9 cellular contexts compared by ENCODE assay signal in genomic region chr6:87929843-87930288, GRCh38.
DNase-seq lines count a peak whose midpoint lies in the region; ATAC-seq, FAIRE-seq and TF ChIP-seq lines count a peak whose summit lies in the region.
"Had no signal": no experiment of that assay in that cellular context is flagged by ENCODE, and none has a peak within 500 bp of the region (broad histone marks: within the 10 kb centered on the region; RNA-seq: fewer than 3 reads in every experiment).

No MANE protein-coding gene starts in this region.

- intact Hi-C loops in HepG2 (cut with micrococcal nuclease; ENCODE audit: unreplicated experiment) = loop anchor here (1.0 to 10.0 kb wide), 4 partner anchors 308 to 941 kb away; no protein-coding TSS in a partner anchor

- H2AFZ ChIP-seq in HepG2 (ENCODE audit: low read length) = peak overlapping the region; percentile 67

- no TSS peak for BruUV-seq in HepG2 (replicated peaks; lab: Mats Ljungman, UMichigan)

- H3K4me1 ChIP-seq in CD4-positive, CD25-positive, alpha-beta regulatory T cell (ENCODE audit: control insufficient read depth, insufficient read depth, low read length, poor library complexity, severe bottlenecking) = no peaks in the 10 kb centered on the region
- H3K4me1 ChIP-seq in HepG2 (ENCODE audit: insufficient read depth, low read length) = peaks cover 26% of the 10 kb centered on the region

- peaks cover 12% of the 10 kb centered on the region for H3K27me3 Mint-ChIP-seq in CD4-positive, CD25-positive, alpha-beta regulatory T cell

- no peak overlapping the region for H3K9ac ChIP-seq in HepG2 (ENCODE audit: insufficient read depth, low read depth, low read length)

- H3K4me1 Mint-ChIP-seq in CD4-positive, CD25-positive, alpha-beta regulatory T cell = peaks cover 0 to 6% (median 0%) of the 10 kb centered on the region in 4 donors

- FAIRE-seq in HepG2 (lab: Jason Lieb, UNC) = peak; percentile 97
- FAIRE-seq: TTC549 had no signal

- no peak overlapping the region for H3K4me3 ChIP-seq in CD4-positive, CD25-positive, alpha-beta regulatory T cell (ENCODE audit: low read depth, low read length)
- H3K4me3 ChIP-seq in coronary artery = no peak overlapping the region
- H3K4me3 ChIP-seq in HepG2 (replicated peaks in 1 of 3; ENCODE audit: insufficient read depth in 1 of 3, low read depth in 2 of 3, low read length in 3 of 3) = peak overlapping the region in 2 of 3 experiments; percentile 29 to 42; a peak in 4 of 6 replicates

- TF ChIP-seq EP300 in HepG2 (IDR thresholded peaks at IDR 0.05; ENCODE audit: low read depth in 2 of 2, low read length in 2 of 2) = no peak
- no peak for TF ChIP-seq EP300 in HepG2 (CRISPR knock-in tag; IDR thresholded peaks at IDR 0.05; ENCODE audit: borderline replicate concordance)

- H3K9me3 ChIP-seq in CD4-positive, CD25-positive, alpha-beta regulatory T cell (ENCODE audit: control insufficient read depth in 2 of 2, low read length in 2 of 2) = no peaks in the 10 kb centered on the region
- H3K9me3 ChIP-seq in HepG2 (ENCODE audit: low read length) = no peaks in the 10 kb centered on the region

- CTCF ChIA-PET in HepG2 (lab: Yijun Ruan, JAX; ENCODE audit: low intra/inter-chr PET ratio, low total read pairs) = interaction anchor here (1.4 to 2.2 kb wide), 3 partner anchors 308 to 941 kb away, joined by 4 to 15 read pairs (median 7); no protein-coding TSS in a partner anchor

- no peaks in the 10 kb centered on the region for H3K36me3 Mint-ChIP-seq in CD4-positive, CD25-positive, alpha-beta regulatory T cell

- POLR2A ChIA-PET in HepG2 (lab: Yijun Ruan, JAX) = interaction anchor here (1.3 kb wide), 1 partner anchor 131 kb away, joined by 4 read pairs; no protein-coding TSS in a partner anchor

- H3K27ac ChIP-seq in CD4-positive, CD25-positive, alpha-beta regulatory T cell (ENCODE audit: insufficient read depth, low read length, poor library complexity, severe bottlenecking) = no peak overlapping the region
- no peak overlapping the region for H3K27ac ChIP-seq in coronary artery
- no peak overlapping the region for H3K27ac ChIP-seq in HepG2 (ENCODE audit: extremely low read length, insufficient read depth, low read length)

- no peak overlapping the region for H3K4me3 Mint-ChIP-seq in CD4-positive, CD25-positive, alpha-beta regulatory T cell

- peak; percentile 82 for TF ChIP-seq RAD21 in HepG2 (CRISPR knock-in tag; IDR thresholded peaks at IDR 0.05)

- no peak for TF ChIP-seq POLR2A in HepG2 (IDR thresholded peaks at IDR 0.05; ENCODE audit: insufficient read depth in 1 of 2, low read depth in 2 of 2, low read length in 2 of 2)

- no peaks in the 10 kb centered on the region for H4K20me1 ChIP-seq in HepG2 (ENCODE audit: insufficient read depth, low read length)

- H3K4me2 ChIP-seq in HepG2 (ENCODE audit: low read depth, low read length) = peak overlapping the region; percentile 83

- WGBS in HepG2 (ENCODE audit: low lambda C conversion rate) = 4% methylated on average over 5 of the region's 6 CpGs

- H3K36me3 ChIP-seq in CD4-positive, CD25-positive, alpha-beta regulatory T cell (ENCODE audit: control insufficient read depth, insufficient read depth, low read length) = no peaks in the 10 kb centered on the region
- H3K36me3 ChIP-seq in HepG2 (replicated peaks in 1 of 2; ENCODE audit: control insufficient read depth in 1 of 2, insufficient read depth in 2 of 2, low read length in 2 of 2) = no peaks in the 10 kb centered on the region

- TF ChIP-seq CTCF in coronary artery (IDR thresholded peaks at IDR 0.05) (peak; percentile 85), HepG2 (CRISPR knock-in tag; IDR thresholded peaks at IDR 0.05) (peak; percentile 97)

- DNase-seq in CD4-positive, CD25-positive, alpha-beta regulatory T cell = peak; percentile 24 to 54 (median 26)
- DNase-seq in NCI-H446 treated with DMSO at 0.1 percent for 48 hours (lab: John Stamatoyannopoulos, UW) = peak; percentile 88
- DNase-seq in activated CD4-positive, alpha-beta T cell treated with anti-CD3 and anti-CD28 coated beads for 24 hours (ENCODE audit: low read depth in 2 of 2) = peak; percentile 33 to 48
- peak; percentile 81 for DNase-seq in coronary artery (ENCODE audit: low spot score)
- DNase-seq in HepG2 (ENCODE audit: low spot score) = peak; percentile 78
- peak; percentile 35 to 45 for DNase-seq in stimulated activated CD4-positive, alpha-beta T cell treated with anti-CD3 and anti-CD28 coated beads, Interleukin-4, amount 100 ng/mL, for 48 hours (ENCODE audit: low read depth in 2 of 2)

- in situ Hi-C loops in HepG2 (cut with HindIII; ENCODE audit: extremely low pct_ligation_motif_present, low pct_unique_long_range_greater_than_20kb) = loop anchor here (25.0 kb wide), 1 partner anchor 932 kb away; no protein-coding TSS in a partner anchor

- no peaks in the 10 kb centered on the region for H3K27me3 ChIP-seq in CD4-positive, CD25-positive, alpha-beta regulatory T cell (ENCODE audit: control insufficient read depth, insufficient read depth, low read length)
- H3K27me3 ChIP-seq in HepG2 (ENCODE audit: control insufficient read depth in 1 of 2, insufficient read depth in 2 of 2, low read length in 2 of 2) = no peaks in the 10 kb centered on the region; a peak in 1 of 5 replicates

- no peaks in the 10 kb centered on the region for H3K9me3 Mint-ChIP-seq in CD4-positive, CD25-positive, alpha-beta regulatory T cell

- ATAC-seq in CD4-positive, CD25-positive, alpha-beta regulatory T cell (ENCODE audit: low read depth in 2 of 2) = peak; percentile 57 to 62
- peak; percentile 58 for ATAC-seq in GM19324 (IDR thresholded peaks at IDR 0.05; ENCODE audit: low FRiP score, unreplicated experiment)
- ATAC-seq in HG03378 (IDR thresholded peaks at IDR 0.05; ENCODE audit: unreplicated experiment) = peak; percentile 57
- ATAC-seq in HepG2 = peak; percentile 99

- H3K27ac Mint-ChIP-seq in CD4-positive, CD25-positive, alpha-beta regulatory T cell = no peak overlapping the region

- H3K79me2 ChIP-seq in HepG2 (ENCODE audit: insufficient read depth, low read length) = no peaks in the 10 kb centered on the region

TF ChIP-seq in HepG2, 621 proteins besides CTCF, POLR2A, EP300 and RAD21 (continues in another document):
- peak; percentile 58 for TF ChIP-seq GATAD2A (CRISPR knock-in tag; IDR thresholded peaks at IDR 0.05)
- 0 out of 2 replicates have a peak, but pooled peaks have one; percentile 55 for TF ChIP-seq MXD4 (CRISPR knock-in tag; IDR thresholded peaks at IDR 0.05)
- TF ChIP-seq ZNF557 (CRISPR knock-in tag; IDR thresholded peaks at IDR 0.05) = no peak
- 0 out of 2 replicates have a peak, but pooled peaks have one; percentile 14 for TF ChIP-seq ATF3 (CRISPR knock-in tag; IDR thresholded peaks at IDR 0.05)
- TF ChIP-seq ZKSCAN8 (CRISPR knock-in tag; IDR thresholded peaks at IDR 0.05; ENCODE audit: borderline replicate concordance) = peak; percentile 67; the same call in 1 of the 2 replicates
- no peak for TF ChIP-seq HMGA1 (CRISPR knock-in tag; conservative IDR thresholded peaks at IDR 0.05)
- peak; percentile 27; the same call in 1 of the 2 replicates for TF ChIP-seq ZSCAN31 (CRISPR knock-in tag; IDR thresholded peaks at IDR 0.05; ENCODE audit: low read depth)
- TF ChIP-seq BCL6 (CRISPR knock-in tag; IDR thresholded peaks at IDR 0.05) = 0 out of 2 replicates have a peak, but pooled peaks have one; percentile 22
- TF ChIP-seq AHR (CRISPR knock-in tag; IDR thresholded peaks at IDR 0.05) = 0 out of 2 replicates have a peak, but pooled peaks have one; percentile 75
- TF ChIP-seq ZNF276 (CRISPR knock-in tag; IDR thresholded peaks at IDR 0.05; ENCODE audit: low read depth) = peak; percentile 55; the same call in 1 of the 2 replicates
- TF ChIP-seq MIER2 (CRISPR knock-in tag; IDR thresholded peaks at IDR 0.05) = 0 out of 2 replicates have a peak, but pooled peaks have one; percentile 64
- peak; percentile 61; the same call in 1 of the 2 replicates for TF ChIP-seq KMT2B (CRISPR knock-in tag; IDR thresholded peaks at IDR 0.05)
- TF ChIP-seq SALL1 (CRISPR knock-in tag; IDR thresholded peaks at IDR 0.05) = peak; percentile 79
- TF ChIP-seq CBX5 (CRISPR knock-in tag; IDR thresholded peaks at IDR 0.05; ENCODE audit: borderline replicate concordance) = peak; percentile 91; the same call in 1 of the 2 replicates
- TF ChIP-seq NR2F6 (IDR thresholded peaks at IDR 0.05) = no peak
- peak; percentile 25; the same call in 1 of the 2 replicates for TF ChIP-seq NR2F6 (CRISPR knock-in tag; IDR thresholded peaks at IDR 0.05)

Comparison
In these comparisons a context has a peak if more than half of its experiments do, and no peak if none do; other contexts are left out.
1. DNase-seq: peak in every context shown above with its lines; median percentile 88 in NCI-H446 treated with DMSO at 0.1 percent for 48 hours; 81 in coronary artery; 78 in HepG2; 40 in activated CD4-positive, alpha-beta T cell treated with anti-CD3 and anti-CD28 coated beads for 24 hours; 40 in stimulated activated CD4-positive, alpha-beta T cell treated with anti-CD3 and anti-CD28 coated beads, Interleukin-4, amount 100 ng/mL, for 48 hours; 26 in CD4-positive, CD25-positive, alpha-beta regulatory T cell.
2. H3K4me3 ChIP-seq: peak in HepG2 (2 of 3); none in CD4-positive, CD25-positive, alpha-beta regulatory T cell (single experiment) and coronary artery (single experiment).
3. Peak in every context shown above with its lines, with median percentiles within 50 percentile points of each other: ATAC-seq.